ENCODE assay signal across 14 cellular contexts in the genomic region with DNA sequence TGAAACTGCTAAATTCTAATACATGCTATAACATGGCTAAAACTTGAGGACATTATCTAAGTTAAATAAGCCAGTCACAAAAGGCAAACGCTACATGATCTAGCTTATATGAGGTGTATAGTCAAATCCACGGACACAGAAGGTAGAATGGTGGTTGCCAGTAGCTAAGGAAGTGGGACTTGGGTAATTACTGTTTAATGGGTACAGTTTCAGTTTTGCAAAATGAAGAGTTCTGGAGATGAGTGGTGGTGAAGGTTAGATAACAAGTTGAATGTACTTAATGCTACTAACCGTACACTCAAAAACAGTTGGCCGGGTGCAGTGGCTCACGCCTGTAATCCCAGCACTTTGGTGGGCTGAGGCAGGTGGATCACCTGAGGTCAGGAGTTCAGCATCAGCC.
A peak's percentile ranks its signal among the peaks of the same experiment; 100 is the strongest.
DNase-seq lines count a peak whose midpoint lies in the region; ATAC-seq and TF ChIP-seq lines count a peak whose summit lies in the region.
"Had no signal": no experiment of that assay in that cellular context is flagged by ENCODE, and none has a peak within 500 bp of the region (broad histone marks: within the 10 kb centered on the region; RNA-seq: fewer than 3 reads in every experiment).

No MANE protein-coding gene starts in this region.

- H3K27ac Mint-ChIP-seq in activated CD8-positive, alpha-beta T cell treated with anti-CD3 and anti-CD28 coated beads for 36 hours: no peak overlapping the region
- H3K27ac Mint-ChIP-seq in activated CD8-positive, alpha-beta T cell treated with anti-CD3 and anti-CD28 coated beads, Interleukin-2, amount 10 ng/mL, durations not matched to agents 7 days and 5 days: no peak overlapping the region
- H3K27ac Mint-ChIP-seq in stimulated activated naive CD8-positive, alpha-beta T cell treated with anti-CD3 and anti-CD28 coated beads, Interleukin-15, Interleukin-2, amounts not matched to agents 100 ng/mL and 50 ng/mL, for 24 hours: no peak overlapping the region
- H3K27ac Mint-ChIP-seq in T-helper 2 cell treated with Interferon-gamma antibody and Interleukin-4, amounts not matched to agents 5 μg/mL and 100 μg/mL, for 36 hours: peak overlapping the region; percentile 52
- H3K27ac Mint-ChIP-seq in stimulated activated naive CD8-positive, alpha-beta T cell treated with anti-CD3 and anti-CD28 coated beads, Interleukin-15, amount 100 ng/mL, for 72 hours: no peak overlapping the region

- POLR2A ChIA-PET in activated CD8-positive, alpha-beta T cell treated with anti-CD3 and anti-CD28 coated beads for 36 hours (lab: Charles Lee): interaction anchor here (1.0 to 1.9 kb wide), 5 partner anchors 9 to 678 kb away, joined by 3 to 6 read pairs (median 5); no protein-coding TSS in a partner anchor
- POLR2A ChIA-PET in activated CD8-positive, alpha-beta T cell treated with anti-CD3 and anti-CD28 coated beads, Interleukin-2, amount 10 ng/mL, durations not matched to agents 7 days and 5 days (lab: Charles Lee): no interaction called here

- no peak overlapping the region for H3K4me3 Mint-ChIP-seq in activated CD8-positive, alpha-beta T cell treated with anti-CD3 and anti-CD28 coated beads for 36 hours
- H3K4me3 Mint-ChIP-seq in activated CD8-positive, alpha-beta T cell treated with anti-CD3 and anti-CD28 coated beads, Interleukin-2, amount 10 ng/mL, durations not matched to agents 7 days and 5 days: no peak overlapping the region
- H3K4me3 Mint-ChIP-seq in stimulated activated naive CD8-positive, alpha-beta T cell treated with anti-CD3 and anti-CD28 coated beads, Interleukin-15, Interleukin-2, amounts not matched to agents 100 ng/mL and 50 ng/mL, for 24 hours: peak overlapping the region; percentile 17
- H3K4me3 Mint-ChIP-seq in T-helper 2 cell treated with Interferon-gamma antibody and Interleukin-4, amounts not matched to agents 5 μg/mL and 100 μg/mL, for 36 hours: peak overlapping the region; percentile 18
- H3K4me3 Mint-ChIP-seq in stimulated activated naive CD8-positive, alpha-beta T cell treated with anti-CD3 and anti-CD28 coated beads, Interleukin-15, amount 100 ng/mL, for 72 hours: no peak overlapping the region

- H3K9me3 Mint-ChIP-seq in activated CD8-positive, alpha-beta T cell treated with anti-CD3 and anti-CD28 coated beads for 36 hours: no peaks in the 10 kb centered on the region
- no peaks in the 10 kb centered on the region for H3K9me3 Mint-ChIP-seq in activated CD8-positive, alpha-beta T cell treated with anti-CD3 and anti-CD28 coated beads, Interleukin-2, amount 10 ng/mL, durations not matched to agents 7 days and 5 days (ENCODE audit: insufficient read depth)
- H3K9me3 Mint-ChIP-seq in stimulated activated naive CD8-positive, alpha-beta T cell treated with anti-CD3 and anti-CD28 coated beads, Interleukin-15, Interleukin-2, amounts not matched to agents 100 ng/mL and 50 ng/mL, for 24 hours: no peaks in the 10 kb centered on the region
- H3K9me3 Mint-ChIP-seq in T-helper 2 cell treated with Interferon-gamma antibody and Interleukin-4, amounts not matched to agents 5 μg/mL and 100 μg/mL, for 36 hours: no peaks in the 10 kb centered on the region
- H3K9me3 Mint-ChIP-seq in stimulated activated naive CD8-positive, alpha-beta T cell treated with anti-CD3 and anti-CD28 coated beads, Interleukin-15, amount 100 ng/mL, for 72 hours: no peaks in the 10 kb centered on the region

- H3K27me3 Mint-ChIP-seq in activated CD8-positive, alpha-beta T cell treated with anti-CD3 and anti-CD28 coated beads for 36 hours: no peaks in the 10 kb centered on the region
- no peaks in the 10 kb centered on the region for H3K27me3 Mint-ChIP-seq in activated CD8-positive, alpha-beta T cell treated with anti-CD3 and anti-CD28 coated beads, Interleukin-2, amount 10 ng/mL, durations not matched to agents 7 days and 5 days (ENCODE audit: low read depth)
- no peaks in the 10 kb centered on the region for H3K27me3 Mint-ChIP-seq in stimulated activated naive CD8-positive, alpha-beta T cell treated with anti-CD3 and anti-CD28 coated beads, Interleukin-15, Interleukin-2, amounts not matched to agents 100 ng/mL and 50 ng/mL, for 24 hours
- H3K27me3 Mint-ChIP-seq in T-helper 2 cell treated with Interferon-gamma antibody and Interleukin-4, amounts not matched to agents 5 μg/mL and 100 μg/mL, for 36 hours (ENCODE audit: low read depth): no peaks in the 10 kb centered on the region
- H3K27me3 Mint-ChIP-seq in stimulated activated naive CD8-positive, alpha-beta T cell treated with anti-CD3 and anti-CD28 coated beads, Interleukin-15, amount 100 ng/mL, for 72 hours: no peaks in the 10 kb centered on the region

- no peak for TF ChIP-seq CTCF in activated CD8-positive, alpha-beta T cell treated with anti-CD3 and anti-CD28 coated beads for 36 hours (IDR thresholded peaks at IDR 0.05)

- CTCF ChIA-PET in activated CD8-positive, alpha-beta T cell treated with anti-CD3 and anti-CD28 coated beads for 36 hours (lab: Charles Lee): interaction anchor here (1.2 kb wide), 1 partner anchor 80 kb away, joined by 3 read pairs; no protein-coding TSS in a partner anchor
- CTCF ChIA-PET in activated CD8-positive, alpha-beta T cell treated with anti-CD3 and anti-CD28 coated beads, Interleukin-2, amount 10 ng/mL, durations not matched to agents 7 days and 5 days (lab: Charles Lee): interaction anchor here (1.2 to 7.1 kb wide), 3 partner anchors 14 to 329 kb away, joined by 3 to 68 read pairs (median 21); no protein-coding TSS in a partner anchor

- no peak for DNase-seq in activated CD8-positive, alpha-beta T cell treated with anti-CD3 and anti-CD28 coated beads for 36 hours
- no peak for DNase-seq in activated CD8-positive, alpha-beta T cell treated with anti-CD3 and anti-CD28 coated beads, Interleukin-2, amount 10 ng/mL, durations not matched to agents 7 days and 5 days
- DNase-seq in stimulated activated naive CD8-positive, alpha-beta T cell treated with anti-CD3 and anti-CD28 coated beads, Interleukin-15, Interleukin-2, amounts not matched to agents 100 U/mL and 50 U/mL, for 24 hours: no peak
- no peak for DNase-seq in T-helper 2 cell treated with Interferon-gamma antibody and Interleukin-4, amounts not matched to agents 5 μg/mL and 100 μg/mL, for 36 hours (ENCODE audit: low spot score)
- DNase-seq in stimulated activated naive CD8-positive, alpha-beta T cell treated with anti-CD3 and anti-CD28 coated beads, Interleukin-15, amount 100 ng/mL, for 72 hours: no peak
- DNase-seq in stimulated activated CD4-positive, alpha-beta T cell treated with anti-CD3 and anti-CD28 coated beads, Interleukin-2, amount 100 ng/mL, for 48 hours: no peak
- no peak for DNase-seq in NCI-H187 (lab: John Stamatoyannopoulos, UW)
- DNase-seq: DMS 273 treated with DMSO at 0.1 percent for 48 hours, GDM1, NCI-H1092 treated with DMSO at 0.1 percent for 48 hours, NCI-H345, NCI-H526 treated with DMSO at 0.1 percent for 48 hours, SHP77 treated with DMSO at 0.1 percent for 48 hours had no signal

- intact Hi-C loops in activated CD8-positive, alpha-beta T cell treated with anti-CD3 and anti-CD28 coated beads for 36 hours (cut with micrococcal nuclease): no loop called here

- ATAC-seq in activated CD8-positive, alpha-beta T cell treated with anti-CD3 and anti-CD28 coated beads for 36 hours: peak; percentile 18
- ATAC-seq in activated CD8-positive, alpha-beta T cell treated with anti-CD3 and anti-CD28 coated beads, Interleukin-2, amount 10 ng/mL, durations not matched to agents 7 days and 5 days: no peak
- ATAC-seq in stimulated activated naive CD8-positive, alpha-beta T cell treated with anti-CD3 and anti-CD28 coated beads, Interleukin-15, Interleukin-2, amounts not matched to agents 100 U/mL and 50 U/mL, for 24 hours: no peak
- peak; percentile 63 for ATAC-seq in stimulated activated naive CD8-positive, alpha-beta T cell treated with anti-CD3 and anti-CD28 coated beads, Interleukin-15, amount 100 ng/mL, for 72 hours

- H3K36me3 Mint-ChIP-seq in activated CD8-positive, alpha-beta T cell treated with anti-CD3 and anti-CD28 coated beads for 36 hours (ENCODE audit: low read depth): peaks cover 47% of the 10 kb centered on the region
- peaks cover 40% of the 10 kb centered on the region for H3K36me3 Mint-ChIP-seq in activated CD8-positive, alpha-beta T cell treated with anti-CD3 and anti-CD28 coated beads, Interleukin-2, amount 10 ng/mL, durations not matched to agents 7 days and 5 days (ENCODE audit: low read depth)
- H3K36me3 Mint-ChIP-seq in stimulated activated naive CD8-positive, alpha-beta T cell treated with anti-CD3 and anti-CD28 coated beads, Interleukin-15, Interleukin-2, amounts not matched to agents 100 ng/mL and 50 ng/mL, for 24 hours (ENCODE audit: low read depth): peaks cover 66% of the 10 kb centered on the region
- H3K36me3 Mint-ChIP-seq in T-helper 2 cell treated with Interferon-gamma antibody and Interleukin-4, amounts not matched to agents 5 μg/mL and 100 μg/mL, for 36 hours (ENCODE audit: low read depth): peaks cover 54% of the 10 kb centered on the region

- H3K4me1 Mint-ChIP-seq in activated CD8-positive, alpha-beta T cell treated with anti-CD3 and anti-CD28 coated beads for 36 hours (ENCODE audit: low read depth): peaks cover 51% of the 10 kb centered on the region
- H3K4me1 Mint-ChIP-seq in activated CD8-positive, alpha-beta T cell treated with anti-CD3 and anti-CD28 coated beads, Interleukin-2, amount 10 ng/mL, durations not matched to agents 7 days and 5 days (ENCODE audit: low read depth): peaks cover 52% of the 10 kb centered on the region
- peaks cover 64% of the 10 kb centered on the region for H3K4me1 Mint-ChIP-seq in stimulated activated naive CD8-positive, alpha-beta T cell treated with anti-CD3 and anti-CD28 coated beads, Interleukin-15, Interleukin-2, amounts not matched to agents 100 ng/mL and 50 ng/mL, for 24 hours (ENCODE audit: low read depth)
- peaks cover 45% of the 10 kb centered on the region for H3K4me1 Mint-ChIP-seq in T-helper 2 cell treated with Interferon-gamma antibody and Interleukin-4, amounts not matched to agents 5 μg/mL and 100 μg/mL, for 36 hours (ENCODE audit: low read depth)
- peaks cover 32% of the 10 kb centered on the region for H3K4me1 Mint-ChIP-seq in stimulated activated naive CD8-positive, alpha-beta T cell treated with anti-CD3 and anti-CD28 coated beads, Interleukin-15, amount 100 ng/mL, for 72 hours

Comparison
In these comparisons a context has a peak if more than half of its experiments do, and no peak if none do; other contexts are left out.
1. ATAC-seq: peak in activated CD8-positive, alpha-beta T cell treated with anti-CD3 and anti-CD28 coated beads for 36 hours (single experiment) and stimulated activated naive CD8-positive, alpha-beta T cell treated with anti-CD3 and anti-CD28 coated beads, Interleukin-15, amount 100 ng/mL, for 72 hours (single experiment); none in activated CD8-positive, alpha-beta T cell treated with anti-CD3 and anti-CD28 coated beads, Interleukin-2, amount 10 ng/mL, durations not matched to agents 7 days and 5 days (single experiment) and stimulated activated naive CD8-positive, alpha-beta T cell treated with anti-CD3 and anti-CD28 coated beads, Interleukin-15, Interleukin-2, amounts not matched to agents 100 U/mL and 50 U/mL, for 24 hours (single experiment).
2. H3K4me3 Mint-ChIP-seq: peak in stimulated activated naive CD8-positive, alpha-beta T cell treated with anti-CD3 and anti-CD28 coated beads, Interleukin-15, Interleukin-2, amounts not matched to agents 100 ng/mL and 50 ng/mL, for 24 hours (single experiment) and T-helper 2 cell treated with Interferon-gamma antibody and Interleukin-4, amounts not matched to agents 5 μg/mL and 100 μg/mL, for 36 hours (single experiment); none in activated CD8-positive, alpha-beta T cell treated with anti-CD3 and anti-CD28 coated beads for 36 hours (single experiment), activated CD8-positive, alpha-beta T cell treated with anti-CD3 and anti-CD28 coated beads, Interleukin-2, amount 10 ng/mL, durations not matched to agents 7 days and 5 days (single experiment) and stimulated activated naive CD8-positive, alpha-beta T cell treated with anti-CD3 and anti-CD28 coated beads, Interleukin-15, amount 100 ng/mL, for 72 hours (0 of 2).